In the genomic region with DNA sequence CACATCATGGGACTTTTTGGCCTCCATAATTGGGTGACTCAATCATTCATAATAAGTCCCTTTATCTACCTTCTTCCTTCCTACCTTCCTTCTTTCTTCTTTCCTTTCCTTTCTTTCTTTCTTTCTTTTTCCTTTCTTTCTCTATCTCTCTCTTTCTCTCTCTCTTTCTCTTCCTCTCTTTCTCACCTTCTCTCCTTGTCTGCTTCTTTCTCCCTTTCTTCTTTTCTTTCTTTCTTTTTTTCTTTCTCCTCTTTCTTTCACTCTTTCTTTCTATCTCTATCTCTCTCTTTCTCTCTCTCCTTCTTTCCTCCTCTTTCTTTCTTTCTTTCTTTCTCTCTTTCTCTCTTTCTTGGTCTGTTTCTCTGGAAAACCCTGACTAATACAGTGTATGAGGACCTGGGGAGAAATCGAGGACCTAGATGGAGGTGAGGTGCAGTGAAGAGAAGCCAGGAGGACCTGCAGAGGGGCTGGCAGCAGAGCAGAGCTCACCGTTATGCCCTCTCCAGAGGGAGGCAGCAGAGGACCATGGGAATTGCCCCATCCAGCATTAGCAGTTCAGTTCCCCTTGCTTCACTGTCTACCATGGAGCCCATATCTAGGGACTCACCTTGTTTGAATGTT, we compare ENCODE assay signal across 8 cellular contexts. TPM values are rescaled to one million over a fixed set of nuclear protein-coding genes. Genes with fewer than 3 reads are reported as not detected.
A peak's percentile ranks its signal among the peaks of the same experiment; 100 is the strongest.
DNase-seq lines count a peak whose midpoint lies in the region; ATAC-seq, FAIRE-seq and TF ChIP-seq lines count a peak whose summit lies in the region.

No MANE protein-coding gene starts in this region.

- H3K36me3 ChIP-seq in bronchial epithelial cell (ENCODE audit: control insufficient read depth, insufficient read depth, low read length): no peaks in the 10 kb centered on the region

- DNase-seq in DMS114 treated with DMSO at 0.1 percent for 48 hours (lab: John Stamatoyannopoulos, UW; ENCODE audit: unreplicated experiment) (peak; percentile 50), HuH-7.5 (ENCODE audit: low spot score) (peak; percentile 64), SHP77 treated with DMSO at 0.1 percent for 48 hours (lab: John Stamatoyannopoulos, UW) (peak; percentile 1), bronchial epithelial cell (ENCODE audit: low read depth) (peak; percentile 66), mucosa of gallbladder (ENCODE audit: low spot score) (peak; percentile 34)

- ATAC-seq in GM21717 (IDR thresholded peaks at IDR 0.05; ENCODE audit: unreplicated experiment) (no peak), GM21360 (IDR thresholded peaks at IDR 0.05; ENCODE audit: unreplicated experiment) (no peak), GM18519 (IDR thresholded peaks at IDR 0.05; ENCODE audit: low FRiP score, unreplicated experiment) (no peak)

- peak; percentile 98 for TF ChIP-seq CTCF in bronchial epithelial cell (IDR thresholded peaks at IDR 0.05; ENCODE audit: insufficient read depth, low read length, severe bottlenecking)

- no peak overlapping the region for H3K4me3 ChIP-seq in bronchial epithelial cell (ENCODE audit: low read depth, low read length)

- H3K27me3 ChIP-seq in bronchial epithelial cell (ENCODE audit: control insufficient read depth, insufficient read depth, low read length): peaks cover 13% of the 10 kb centered on the region

- FAIRE-seq in bronchial epithelial cell (lab: Jason Lieb, UNC): peak; percentile 68

RNA-seq across cellular contexts. Expression of a gene that starts 52.7 kb away (rescaled TPM):
- total RNA-seq in bronchial epithelial cell (6.8 and 9.7 TPM in 2 replicates), mucosa of gallbladder (31.0 TPM)

Comparison
In these comparisons a context has a peak if more than half of its experiments do, and no peak if none do; other contexts are left out.
1. DNase-seq: peak in every context shown above with its lines; median percentile 66 in bronchial epithelial cell; 64 in HuH-7.5; 50 in DMS114 treated with DMSO at 0.1 percent for 48 hours; 34 in mucosa of gallbladder; 1 in SHP77 treated with DMSO at 0.1 percent for 48 hours.